In the genomic region with DNA sequence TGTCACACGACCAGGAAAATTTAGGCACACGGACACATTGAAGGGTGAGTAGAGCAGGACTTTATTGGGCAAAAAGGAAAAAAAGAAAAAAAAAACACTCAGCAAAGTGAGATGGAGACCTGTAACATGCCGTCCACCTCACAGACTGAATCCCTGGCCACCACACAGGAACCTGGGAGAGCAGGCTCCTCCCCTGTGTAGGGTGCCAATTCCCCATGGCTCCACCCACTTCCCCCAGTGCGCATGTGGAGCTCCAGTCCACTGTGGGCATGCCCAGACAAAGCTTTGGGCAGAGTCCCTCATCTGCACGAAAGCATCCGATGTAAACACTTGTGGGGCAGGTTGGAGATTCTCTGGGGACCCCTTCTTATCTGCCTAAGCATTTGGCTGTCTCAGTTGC, we compare ENCODE assay signal across 16 cellular contexts. TPM values are rescaled to one million over a fixed set of nuclear protein-coding genes. Genes with fewer than 3 reads are reported as not detected.
DNase-seq lines count a peak whose midpoint lies in the region; ATAC-seq and TF ChIP-seq lines count a peak whose summit lies in the region.
"Had no signal": no experiment of that assay in that cellular context is flagged by ENCODE, and none has a peak within 500 bp of the region (broad histone marks: within the 10 kb centered on the region; RNA-seq: fewer than 3 reads in every experiment).

No MANE protein-coding gene starts in this region.

- H3K27ac ChIP-seq in epithelial cell of prostate (peak overlapping the region; percentile 19), colonic mucosa (no peak overlapping the region)
- H3K27ac ChIP-seq: adrenal gland, parathyroid adenoma, Peyer's patch had no signal

- H3K4me1 ChIP-seq in colonic mucosa = no peaks in the 10 kb centered on the region
- H3K4me1 ChIP-seq: parathyroid adenoma, Peyer's patch had no signal

- no peak overlapping the region for H3K4me3 ChIP-seq in colonic mucosa
- H3K4me3 ChIP-seq: adrenal gland, Peyer's patch had no signal

- H3K9ac ChIP-seq in colonic mucosa (ENCODE audit: low read depth in 2 of 2, low read length in 2 of 2) = no peak overlapping the region
- H3K9ac ChIP-seq: parathyroid adenoma had no signal

- no peaks in the 10 kb centered on the region for H3K27me3 ChIP-seq in colonic mucosa
- H3K27me3 ChIP-seq: adrenal gland, Peyer's patch had no signal

- no peaks in the 10 kb centered on the region for H3K36me3 Mint-ChIP-seq in naive thymus-derived CD8-positive, alpha-beta T cell
- H3K36me3 Mint-ChIP-seq: CD8-positive, alpha-beta T cell; memory B cell; stimulated activated naive B cell treated with anti-CD40 and anti-IgM and Interleukin-4, amounts not matched to agents 10 μg/mL and 1 μg/mL and 100 μg/mL, for 72 hours had no signal

- no peak for TF ChIP-seq CTCF in colonic mucosa (IDR thresholded peaks at IDR 0.05)

- no peaks in the 10 kb centered on the region for H3K4me1 Mint-ChIP-seq in naive thymus-derived CD8-positive, alpha-beta T cell
- H3K4me1 Mint-ChIP-seq: memory B cell; stimulated activated naive B cell treated with anti-CD40 and anti-IgM and Interleukin-4, amounts not matched to agents 10 μg/mL and 1 μg/mL and 100 μg/mL, for 72 hours had no signal

- peaks cover 0 to 5% (median 0%) of the 10 kb centered on the region in 5 donors for H3K27me3 Mint-ChIP-seq in naive thymus-derived CD8-positive, alpha-beta T cell

- ATAC-seq in GM18511 (IDR thresholded peaks at IDR 0.05; ENCODE audit: unreplicated experiment) (peak; percentile 88), HG03159 (IDR thresholded peaks at IDR 0.05; ENCODE audit: unreplicated experiment) (no peak)
- ATAC-seq in naive thymus-derived CD8-positive, alpha-beta T cell = no peak
- ATAC-seq: CD8-positive, alpha-beta T cell; effector memory CD8-positive, alpha-beta T cell had no signal

- POLR2A ChIA-PET in naive thymus-derived CD8-positive, alpha-beta T cell (lab: Charles Lee) = no interaction called here

- no peak overlapping the region for H3K27ac Mint-ChIP-seq in naive thymus-derived CD8-positive, alpha-beta T cell
- H3K27ac Mint-ChIP-seq: CD8-positive, alpha-beta T cell; effector memory CD8-positive, alpha-beta T cell; memory B cell; stimulated activated naive B cell treated with anti-CD40 and anti-IgM and Interleukin-4, amounts not matched to agents 10 μg/mL and 1 μg/mL and 100 μg/mL, for 72 hours had no signal

- H3K9me3 Mint-ChIP-seq in naive thymus-derived CD8-positive, alpha-beta T cell = no peaks in the 10 kb centered on the region
- H3K9me3 Mint-ChIP-seq: CD8-positive, alpha-beta T cell; effector memory CD8-positive, alpha-beta T cell; memory B cell; stimulated activated naive B cell treated with anti-CD40 and anti-IgM and Interleukin-4, amounts not matched to agents 10 μg/mL and 1 μg/mL and 100 μg/mL, for 72 hours had no signal

- DNase-seq in COLO668 (lab: John Stamatoyannopoulos, UW; ENCODE audit: unreplicated experiment) (peak; percentile 30), NCI-H69 (lab: John Stamatoyannopoulos, UW) (peak; percentile 88), epithelial cell of prostate (ENCODE audit: low read depth, low spot score) (no peak), kidney tubule cell (ENCODE audit: low spot score) (no peak), colonic mucosa (no peak)
- DNase-seq in naive thymus-derived CD8-positive, alpha-beta T cell = no peak
- DNase-seq: activated CD8-positive, alpha-beta memory T cell treated with anti-CD3 and anti-CD28 coated beads, Interleukin-2, amount 50 U/mL, for 48 hours; CD8-positive, alpha-beta T cell; effector memory CD8-positive, alpha-beta T cell; Peyer's patch; stimulated activated naive B cell treated with anti-CD40 and anti-IgM and Interleukin-4, amounts not matched to agents 10 μg/mL and 1 μg/mL and 100 μg/mL, for 72 hours had no signal

- no peak overlapping the region for H3K4me3 Mint-ChIP-seq in naive thymus-derived CD8-positive, alpha-beta T cell
- H3K4me3 Mint-ChIP-seq: CD8-positive, alpha-beta T cell; effector memory CD8-positive, alpha-beta T cell; memory B cell; stimulated activated naive B cell treated with anti-CD40 and anti-IgM and Interleukin-4, amounts not matched to agents 10 μg/mL and 1 μg/mL and 100 μg/mL, for 72 hours had no signal

- intact Hi-C loops in colonic mucosa (cut with DNase I) = no loop called here

- no peaks in the 10 kb centered on the region for H3K9me3 ChIP-seq in colonic mucosa
- H3K9me3 ChIP-seq: adrenal gland, Peyer's patch had no signal

- no peaks in the 10 kb centered on the region for H3K36me3 ChIP-seq in colonic mucosa
- H3K36me3 ChIP-seq: adrenal gland, Peyer's patch had no signal

RNA-seq across cellular contexts. Expression of a gene that starts 23.6 kb away (rescaled TPM):
- 10 to 100 TPM; 20.4 to 22.8 TPM for total RNA-seq in naive thymus-derived CD8-positive, alpha-beta T cell
- polyA plus RNA-seq in naive thymus-derived CD8-positive, alpha-beta T cell = 1 to 10 TPM; 4.5 to 5.5 (median 4.9) TPM
- total RNA-seq in colonic mucosa = 10 to 100 TPM; 25.1 to 28.6 TPM

Comparison
In these comparisons a context has a peak if more than half of its experiments do, and no peak if none do; other contexts are left out.
1. DNase-seq: peak in COLO668 (single experiment) and NCI-H69 (single experiment); none in epithelial cell of prostate (single experiment), kidney tubule cell (single experiment), naive thymus-derived CD8-positive, alpha-beta T cell (0 of 10) and colonic mucosa (single experiment).